In genomic region chr1:193111641-193112090, GRCh38 we compare ENCODE assay signal across 9 cellular contexts. TPM values are rescaled to one million over a fixed set of nuclear protein-coding genes. Genes with fewer than 3 reads are reported as not detected.
DNase-seq lines count a peak whose midpoint lies in the region; TF ChIP-seq lines count a peak whose summit lies in the region.
"Had no signal": no experiment of that assay in that cellular context is flagged by ENCODE, and none has a peak within 500 bp of the region (broad histone marks: within the 10 kb centered on the region; RNA-seq: fewer than 3 reads in every experiment).

No MANE protein-coding gene starts in this region.

- TF ChIP-seq CTCF in cardiac fibroblast (IDR thresholded peaks at IDR 0.05; ENCODE audit: low read depth, low read length), result no peak
- no peak for TF ChIP-seq CTCF in nephron (IDR thresholded peaks at IDR 0.05; ENCODE audit: unreplicated experiment in 3 of 3)

- no peaks in the 10 kb centered on the region for H3K9me3 ChIP-seq in BLaER1 treated with 17β-estradiol and CSF1 and Interleukin-3, amounts not matched to agents 10 nM and 100 nM (replicated peaks in 1 of 11)
- H3K9me3 ChIP-seq: Peyer's patch had no signal

- peak overlapping the region in 10 of 11 experiments; percentile 12 to 63 (median 36); a peak in 15 of 22 replicates for H3K4me2 ChIP-seq in BLaER1 treated with 17β-estradiol and CSF1 and Interleukin-3, amounts not matched to agents 10 nM and 100 nM

- peaks cover 0 to 13% (median 10%) of the 10 kb centered on the region in 10 experiments; a peak in 12 of 20 replicates for H3K4me1 ChIP-seq in BLaER1 treated with 17β-estradiol and CSF1 and Interleukin-3, amounts not matched to agents 10 nM and 100 nM
- H3K4me1 ChIP-seq: Peyer's patch had no signal

- H3K27ac ChIP-seq in BLaER1 treated with 17β-estradiol and CSF1 and Interleukin-3, amounts not matched to agents 10 nM and 100 nM, result peak overlapping the region in 1 of 11 experiments; percentile 35; a peak in 3 of 22 replicates
- H3K27ac ChIP-seq: Peyer's patch had no signal

- H3K9ac ChIP-seq in BLaER1 treated with 17β-estradiol and CSF1 and Interleukin-3, amounts not matched to agents 10 nM and 100 nM, result no peak overlapping the region

- H3K36me3 Mint-ChIP-seq in nephron (ENCODE audit: low read depth), result no peaks in the 10 kb centered on the region

- no peak overlapping the region for H3K4me3 Mint-ChIP-seq in nephron

- no peaks in the 10 kb centered on the region for H3K9me3 Mint-ChIP-seq in nephron

- no peak overlapping the region for H3K4me3 ChIP-seq in BLaER1 treated with 17β-estradiol and CSF1 and Interleukin-3, amounts not matched to agents 10 nM and 100 nM
- H3K4me3 ChIP-seq in cardiac fibroblast (replicated peaks in 1 of 2; ENCODE audit: low read depth in 2 of 2, low read length in 2 of 2), result no peak overlapping the region
- H3K4me3 ChIP-seq: Peyer's patch had no signal

- H3K27me3 Mint-ChIP-seq in nephron (ENCODE audit: low read depth), result peaks cover 5% of the 10 kb centered on the region

- DNase-seq in LHCN-M2 (ENCODE audit: low read depth) (peak; percentile 81), cardiac fibroblast (ENCODE audit: low read depth in 2 of 2) (peak; percentile 88 to 92), NCI-H2029 treated with DMSO at 0.1 percent for 48 hours (lab: John Stamatoyannopoulos, UW) (no peak), hippocampal formation (lab: John Stamatoyannopoulos, UW) (no peak), NCI-H2107 treated with DMSO at 0.1 percent for 48 hours (lab: John Stamatoyannopoulos, UW; ENCODE audit: unreplicated experiment) (no peak)
- no peak for DNase-seq in stimulated activated CD4-positive, alpha-beta T cell treated with anti-CD3 and anti-CD28 coated beads, Interleukin-15, amount 100 ng/mL, for 24 hours

- no peaks in the 10 kb centered on the region for H3K27me3 ChIP-seq in BLaER1 treated with 17β-estradiol and CSF1 and Interleukin-3, amounts not matched to agents 10 nM and 100 nM
- H3K27me3 ChIP-seq: Peyer's patch had no signal

- H4K20me1 ChIP-seq in BLaER1 treated with 17β-estradiol and CSF1 and Interleukin-3, amounts not matched to agents 10 nM and 100 nM, result no peaks in the 10 kb centered on the region

- peak overlapping the region; percentile 45 to 96 (median 90) for H3K27ac Mint-ChIP-seq in nephron

- no peaks in the 10 kb centered on the region for H3K36me3 ChIP-seq in BLaER1 treated with 17β-estradiol and CSF1 and Interleukin-3, amounts not matched to agents 10 nM and 100 nM
- H3K36me3 ChIP-seq: Peyer's patch had no signal

- H3K4me1 Mint-ChIP-seq in nephron, result no peaks in the 10 kb centered on the region

RNA-seq across cellular contexts. Expression of gene GLRX2, which starts 6.5 kb away (rescaled TPM):
- 24.4 and 26.5 TPM in 2 replicates for total RNA-seq in LHCN-M2 (2014; rRNA removed)
- polyA plus RNA-seq in LHCN-M2 (2012), result 39.4 TPM

RNA-seq across cellular contexts. Expression of gene CDC73, which starts 10.2 kb away (rescaled TPM):
- 25.8 and 29.9 TPM in 2 replicates for total RNA-seq in LHCN-M2 (2014; rRNA removed)
- polyA plus RNA-seq in LHCN-M2 (2012), result 28.6 TPM

RNA-seq across cellular contexts. Expression of gene RO60, which starts 52.3 kb away (rescaled TPM):
- 96.5 and 97.0 TPM in 2 replicates for total RNA-seq in LHCN-M2 (2014; rRNA removed)
- 10.9 TPM for polyA plus RNA-seq in LHCN-M2 (2012)

RNA-seq across cellular contexts. Expression of gene UCHL5, which starts 52.5 kb away (rescaled TPM):
- 30.2 and 40.3 TPM in 2 replicates for total RNA-seq in LHCN-M2 (2014; rRNA removed)
- 13.9 TPM for polyA plus RNA-seq in LHCN-M2 (2012)

Comparison
In these comparisons a context has a peak if more than half of its experiments do, and no peak if none do; other contexts are left out.
1. DNase-seq: peak in LHCN-M2 (single experiment) and cardiac fibroblast (2 of 2); none in NCI-H2029 treated with DMSO at 0.1 percent for 48 hours (single experiment), stimulated activated CD4-positive, alpha-beta T cell treated with anti-CD3 and anti-CD28 coated beads, Interleukin-15, amount 100 ng/mL, for 24 hours (single experiment), hippocampal formation (0 of 2) and NCI-H2107 treated with DMSO at 0.1 percent for 48 hours (single experiment).